Comparison of ENCODE assay signal across 18 cellular contexts in genomic region chr16:15046692-15047376, GRCh38.
"Had no signal": no experiment of that assay in that cellular context is flagged by ENCODE, and none has a peak within 500 bp of the region (broad histone marks: within the 10 kb centered on the region; RNA-seq: fewer than 3 reads in every experiment).

No MANE protein-coding gene starts in this region.

- H3K9me3 Mint-ChIP-seq: memory B cell; naive thymus-derived CD8-positive, alpha-beta T cell had no signal

- DNase-seq: activated CD4-positive, alpha-beta T cell treated with anti-CD3 and anti-CD28 coated beads for 1 hour; activated CD4-positive, alpha-beta T cell treated with anti-CD3 and anti-CD28 coated beads, Interleukin-2, amount 50 U/mL, for 4 hours; activated naive CD4-positive, alpha-beta T cell treated with anti-CD3 and anti-CD28 coated beads, Interleukin-2, amount 50 U/mL, for 16 hours; activated T-cell treated with anti-CD3 and anti-CD28 coated beads for 4 hours; adrenal gland; caudate nucleus; esophagus squamous epithelium; hypothalamus; left ventricle myocardium inferior; naive thymus-derived CD8-positive, alpha-beta T cell; small intestine; stimulated activated CD4-positive, alpha-beta T cell treated with anti-CD3 and anti-CD28 coated beads, Interleukin-4, amount 100 ng/mL, for 24 hours; stimulated activated naive CD4-positive, alpha-beta T cell; T1000; tibial artery had no signal

- H3K27ac ChIP-seq: adrenal gland, esophagus squamous epithelium, left ventricle myocardium inferior, right atrium auricular region, tibial artery, vagina had no signal

- H3K27me3 ChIP-seq: adrenal gland, esophagus squamous epithelium, right atrium auricular region, tibial artery, vagina had no signal

- H3K9me3 ChIP-seq: adrenal gland, esophagus squamous epithelium, left ventricle myocardium inferior, right atrium auricular region, tibial artery, vagina had no signal

- H3K36me3 ChIP-seq: adrenal gland had no signal

- H3K27ac Mint-ChIP-seq: memory B cell had no signal

- H3K4me1 Mint-ChIP-seq: memory B cell had no signal

- H3K27me3 Mint-ChIP-seq: memory B cell; naive thymus-derived CD8-positive, alpha-beta T cell had no signal

- H3K4me3 Mint-ChIP-seq: memory B cell; naive thymus-derived CD8-positive, alpha-beta T cell had no signal

- ATAC-seq: naive thymus-derived CD8-positive, alpha-beta T cell had no signal

- H3K4me3 ChIP-seq: adrenal gland, esophagus squamous epithelium, left ventricle myocardium inferior, right atrium auricular region, tibial artery, vagina had no signal
